In genomic region chr17:19737305-19738072, GRCh38 we compare ENCODE assay signal across 1 cellular context.
TF ChIP-seq lines count a peak whose summit lies in the region.

No MANE protein-coding gene starts in this region.

TF ChIP-seq in HepG2, 621 proteins besides CTCF, POLR2A, EP300 and RAD21:
- TF ChIP-seq HMGXB4 (CRISPR knock-in tag; IDR thresholded peaks at IDR 0.05; ENCODE audit: borderline replicate concordance in 1 of 2, low read depth in 1 of 2): no peak
- no peak for TF ChIP-seq ZNF431 (CRISPR knock-in tag; IDR thresholded peaks at IDR 0.05; ENCODE audit: borderline replicate concordance, low read depth)
- TF ChIP-seq ATF7 (IDR thresholded peaks at IDR 0.05): 0 out of 2 replicates have a peak, but pooled peaks have one; percentile 13
- no peak for TF ChIP-seq ATF7 (CRISPR knock-in tag; IDR thresholded peaks at IDR 0.05)
